Comparison of ENCODE assay signal across 9 cellular contexts in genomic region chr17:77125432-77125901, GRCh38. TPM values are rescaled to one million over a fixed set of nuclear protein-coding genes. Genes with fewer than 3 reads are reported as not detected.
A peak's percentile ranks its signal among the peaks of the same experiment; 100 is the strongest.
DNase-seq lines count a peak whose midpoint lies in the region; ATAC-seq and TF ChIP-seq lines count a peak whose summit lies in the region.
"Had no signal": no experiment of that assay in that cellular context is flagged by ENCODE, and none has a peak within 500 bp of the region (broad histone marks: within the 10 kb centered on the region; RNA-seq: fewer than 3 reads in every experiment).

No MANE protein-coding gene starts in this region.

- H3K4me3 ChIP-seq in AG10803 (ENCODE audit: low read length) (no peak overlapping the region), mesenchymal stem cell (ENCODE audit: insufficient read depth in 1 of 2, low read depth in 1 of 2, low read length in 2 of 2) (no peak overlapping the region)

- no peak overlapping the region for H2AFZ ChIP-seq in mesenchymal stem cell (ENCODE audit: low read depth, low read length)

- H4K91ac ChIP-seq in mesenchymal stem cell (ENCODE audit: low read length) = peak overlapping the region; percentile 66

- H3K27ac ChIP-seq in caudate nucleus (ENCODE audit: low read depth, low read length) (peak overlapping the region; percentile 86), mesenchymal stem cell (ENCODE audit: low read length, poor library complexity, severe bottlenecking) (peak overlapping the region; percentile 94)

- H2BK12ac ChIP-seq in mesenchymal stem cell (ENCODE audit: low read length in 2 of 2) = peak overlapping the region in 1 of 2 experiments; percentile 59

- peaks cover 42% of the 10 kb centered on the region for H3K4me1 ChIP-seq in mesenchymal stem cell (ENCODE audit: control insufficient read depth, insufficient read depth, low read depth, low read length)

- no peak overlapping the region for H3K9ac ChIP-seq in mesenchymal stem cell (ENCODE audit: low read length)

- no peaks in the 10 kb centered on the region for H3K36me3 ChIP-seq in mesenchymal stem cell (ENCODE audit: control insufficient read depth in 1 of 2, insufficient read depth in 2 of 2, low read depth in 1 of 2, low read length in 2 of 2)

- H2BK120ac ChIP-seq in mesenchymal stem cell (ENCODE audit: low read depth, low read length) = peak overlapping the region; percentile 13

- peak overlapping the region in 1 of 2 experiments; percentile 23 for H3K23ac ChIP-seq in mesenchymal stem cell (ENCODE audit: low read length in 2 of 2)

- H3K4me2 ChIP-seq in mesenchymal stem cell (ENCODE audit: low read length, poor library complexity, severe bottlenecking) = no peak overlapping the region

- H3K27me3 ChIP-seq in mesenchymal stem cell (ENCODE audit: control insufficient read depth in 1 of 2, insufficient read depth in 1 of 2, low read length in 2 of 2) = no peaks in the 10 kb centered on the region

- H3K9me3 ChIP-seq in mesenchymal stem cell (ENCODE audit: control insufficient read depth, low read length) = no peaks in the 10 kb centered on the region

- DNase-seq in AG10803 (ENCODE audit: low read depth) (peak; percentile 92), LHCN-M2 (ENCODE audit: low read depth) (peak; percentile 93), caudate nucleus (lab: John Stamatoyannopoulos, UW) (peak in 7 of 61 donors; percentile 18 to 43 (median 28)), mesenchymal stem cell (peak; percentile 83), NCI-H1092 treated with DMSO at 0.1 percent for 48 hours (lab: John Stamatoyannopoulos, UW) (no peak)
- DNase-seq in activated effector memory CD4-positive, alpha-beta T cell treated with anti-CD3 and anti-CD28 coated beads, Interleukin-2, amount 50 U/mL, for 16 hours = no peak
- DNase-seq: NCI-H2171 treated with DMSO at 0.1 percent for 48 hours had no signal

- 24% methylated on average over 7 of the region's 8 CpGs for WGBS in mesenchymal stem cell

- peak overlapping the region; percentile 90 for H2AK5ac ChIP-seq in mesenchymal stem cell (ENCODE audit: low read length, severe bottlenecking)

- H3K14ac ChIP-seq in mesenchymal stem cell (ENCODE audit: low read length in 2 of 2) = no peak overlapping the region

- peak overlapping the region; percentile 53 for H2BK5ac ChIP-seq in mesenchymal stem cell (ENCODE audit: low read depth, low read length, poor library complexity, severe bottlenecking)

- H2BK15ac ChIP-seq in mesenchymal stem cell (ENCODE audit: low read depth, poor library complexity, severe bottlenecking) = no peak overlapping the region

- H3K18ac ChIP-seq in mesenchymal stem cell (ENCODE audit: low read depth in 1 of 2, low read length in 2 of 2) = peak overlapping the region; percentile 46 to 65

- peak overlapping the region; percentile 64 for H4K8ac ChIP-seq in mesenchymal stem cell (ENCODE audit: low read length)

- peaks cover 2% of the 10 kb centered on the region for H3K79me1 ChIP-seq in mesenchymal stem cell (replicated peaks; ENCODE audit: low read length, poor library complexity, severe bottlenecking)

- TF ChIP-seq CTCF in AG10803 (conservative IDR thresholded peaks at IDR 0.05; ENCODE audit: low read length) = no peak

- H3K4ac ChIP-seq in mesenchymal stem cell (ENCODE audit: low read depth in 1 of 2, low read length in 2 of 2) = peak overlapping the region in 1 of 2 experiments; percentile 17

- no peak for ATAC-seq in GM18909 (IDR thresholded peaks at IDR 0.05; ENCODE audit: poor library complexity, unreplicated experiment)
- ATAC-seq in GM18907 (IDR thresholded peaks at IDR 0.05; ENCODE audit: unreplicated experiment) = no peak

RNA-seq across cellular contexts. Expression of gene SEC14L1, which starts 15.3 kb away (rescaled TPM):
- total RNA-seq in LHCN-M2 (2014; rRNA removed) = 23.1 and 27.0 TPM in 2 replicates
- 56.1 TPM for polyA plus RNA-seq in LHCN-M2 (2012)
- polyA plus RNA-seq in mesenchymal stem cell (2013, experiment 1 of 2) = 101 TPM
- 107 TPM for polyA plus RNA-seq in mesenchymal stem cell (2013, experiment 2 of 2)

Comparison
In these comparisons a context has a peak if more than half of its experiments do, and no peak if none do; other contexts are left out.
1. DNase-seq: peak in AG10803 (single experiment), LHCN-M2 (single experiment) and mesenchymal stem cell (single experiment); none in activated effector memory CD4-positive, alpha-beta T cell treated with anti-CD3 and anti-CD28 coated beads, Interleukin-2, amount 50 U/mL, for 16 hours (single experiment) and NCI-H1092 treated with DMSO at 0.1 percent for 48 hours (single experiment).